9 cellular contexts compared by ENCODE assay signal in the genomic region with DNA sequence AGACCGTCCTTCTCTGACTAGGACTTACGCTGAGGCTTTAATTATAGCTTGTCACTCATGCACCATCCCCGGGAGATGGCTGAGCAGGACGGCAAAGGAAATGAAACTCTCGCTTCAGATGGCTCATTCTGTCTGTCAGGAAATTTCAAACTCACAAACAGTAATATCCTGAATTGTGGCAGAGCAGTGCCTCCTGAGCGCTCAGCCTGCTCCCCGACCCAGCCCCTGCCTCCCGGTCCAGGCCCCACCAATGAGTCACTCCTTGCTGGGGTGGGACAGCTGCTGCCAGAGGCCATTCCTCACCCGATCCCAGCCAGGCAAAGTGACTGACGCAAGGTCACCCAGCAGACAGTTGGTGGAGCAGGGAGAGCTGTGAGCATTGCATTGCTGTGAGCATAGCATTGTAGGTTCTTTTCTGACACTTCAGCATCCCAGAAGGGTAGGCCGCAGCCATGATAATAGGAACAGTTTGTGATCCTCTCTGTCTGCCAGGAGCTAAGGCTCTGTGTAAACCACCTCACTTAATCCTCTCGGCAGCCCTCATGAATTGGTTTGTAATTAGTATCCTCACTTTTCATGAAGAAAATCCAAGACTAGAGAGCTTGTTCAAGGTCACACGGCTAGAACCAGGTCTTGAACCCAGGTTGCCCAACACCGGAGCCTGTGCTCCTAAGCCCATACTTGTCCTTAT. TPM values are rescaled to one million over a fixed set of nuclear protein-coding genes. Genes with fewer than 3 reads are reported as not detected.
DNase-seq lines count a peak whose midpoint lies in the region; ATAC-seq and TF ChIP-seq lines count a peak whose summit lies in the region.
"Had no signal": no experiment of that assay in that cellular context is flagged by ENCODE, and none has a peak within 500 bp of the region (broad histone marks: within the 10 kb centered on the region; RNA-seq: fewer than 3 reads in every experiment).

No MANE protein-coding gene starts in this region.

- intact Hi-C loops in Right ventricle myocardium inferior (cut with DNase I) (no loop called here), stomach (cut with DNase I; ENCODE audit: low total_unique reads) (no loop called here)

- DNase-seq in GM23338 (ENCODE audit: low spot score) = no peak
- peak; percentile 62 for DNase-seq in NCI-H69 (lab: John Stamatoyannopoulos, UW)
- peak; percentile 83 for DNase-seq in myocyte (ENCODE audit: low read depth)
- DNase-seq in Right ventricle myocardium inferior (ENCODE audit: missing footprints) = no peak
- no peak for DNase-seq in activated effector memory CD4-positive, alpha-beta T cell treated with Interleukin-2 at 50 U/mL for 16 hours
- no peak for DNase-seq in activated T-cell treated with anti-CD3 and anti-CD28 coated beads, Interleukin-2, amount 50 U/mL, for 24 hours
- DNase-seq in stomach = no peak
- DNase-seq: uterus had no signal

- TF ChIP-seq CTCF in GM23338 (conservative IDR thresholded peaks at IDR 0.05; ENCODE audit: low read depth in 2 of 2) = no peak
- no peak for TF ChIP-seq CTCF in stomach (IDR thresholded peaks at IDR 0.05)

- no peaks in the 10 kb centered on the region for H3F3A ChIP-seq in GM23338 (replicated peaks; ENCODE audit: low read depth)

- no peaks in the 10 kb centered on the region; the same call in 2 of the 3 replicates for H3K4me1 Mint-ChIP-seq in GM23338
- no peaks in the 10 kb centered on the region for H3K4me1 Mint-ChIP-seq in activated T-cell treated with anti-CD3 and anti-CD28 coated beads, Interleukin-2, amount 50 U/mL, for 24 hours (ENCODE audit: low read depth)

- no peaks in the 10 kb centered on the region for H3K9me3 ChIP-seq in stomach
- H3K9me3 ChIP-seq: uterus had no signal

- no peak for TF ChIP-seq EP300 in stomach (IDR thresholded peaks at IDR 0.05)

- no peaks in the 10 kb centered on the region for H3K79me2 ChIP-seq in GM23338 (replicated peaks; ENCODE audit: insufficient read depth)

- 0 out of 2 replicates have a peak, but pooled peaks cover 2% of the 10 kb centered on the region for H3K9me2 ChIP-seq in GM23338 (ENCODE audit: insufficient read depth)

- H3K9me3 Mint-ChIP-seq in GM23338 = no peaks in the 10 kb centered on the region
- H3K9me3 Mint-ChIP-seq in activated T-cell treated with anti-CD3 and anti-CD28 coated beads, Interleukin-2, amount 50 U/mL, for 24 hours = no peaks in the 10 kb centered on the region

- peaks cover 23% of the 10 kb centered on the region for H3K27me3 Mint-ChIP-seq in GM23338 (ENCODE audit: insufficient read depth, low read depth, poor library complexity)
- H3K27me3 Mint-ChIP-seq in activated T-cell treated with anti-CD3 and anti-CD28 coated beads, Interleukin-2, amount 50 U/mL, for 24 hours = no peaks in the 10 kb centered on the region

- H3K36me3 ChIP-seq in GM23338 (ENCODE audit: insufficient read depth) (no peaks in the 10 kb centered on the region), stomach (no peaks in the 10 kb centered on the region)
- H3K36me3 ChIP-seq: uterus had no signal

- H3K27ac ChIP-seq in GM23338 (ENCODE audit: low read depth) = no peak overlapping the region
- H3K27ac ChIP-seq in stomach = no peak overlapping the region
- H3K27ac ChIP-seq: uterus had no signal

- no peaks in the 10 kb centered on the region for H4K20me1 ChIP-seq in GM23338 (replicated peaks; ENCODE audit: insufficient read depth)

- ATAC-seq in GM18502 (IDR thresholded peaks at IDR 0.05; ENCODE audit: poor library complexity, unreplicated experiment) (peak; percentile 84), GM23338 (peak; percentile 42; the same call in 2 of the 3 replicates), Right ventricle myocardium inferior (no peak)

- H2AFZ ChIP-seq in GM23338 = no peak overlapping the region

- no peak overlapping the region for H3K4me2 ChIP-seq in GM23338

- WGBS in stomach, 5 donors = 68 to 77% (median 75%) methylated on average over 12 to 14 of the region's 14 CpGs

- no peaks in the 10 kb centered on the region for H3K36me3 Mint-ChIP-seq in GM23338 (ENCODE audit: low read depth)
- no peaks in the 10 kb centered on the region for H3K36me3 Mint-ChIP-seq in activated T-cell treated with anti-CD3 and anti-CD28 coated beads, Interleukin-2, amount 50 U/mL, for 24 hours (ENCODE audit: low read depth)

- H3K27me3 ChIP-seq in GM23338 (ENCODE audit: insufficient read depth) (no peaks in the 10 kb centered on the region), stomach (peaks cover 0 to 8% (median 0%) of the 10 kb centered on the region in 3 donors)
- H3K27me3 ChIP-seq: uterus had no signal

- H3K4me3 ChIP-seq in GM23338 = no peak overlapping the region
- no peak overlapping the region for H3K4me3 ChIP-seq in stomach
- H3K4me3 ChIP-seq: uterus had no signal

- H3K4me3 Mint-ChIP-seq in GM23338 = no peak overlapping the region
- no peak overlapping the region for H3K4me3 Mint-ChIP-seq in activated T-cell treated with anti-CD3 and anti-CD28 coated beads, Interleukin-2, amount 50 U/mL, for 24 hours

- H3K4me1 ChIP-seq in GM23338 (ENCODE audit: insufficient read depth) (no peaks in the 10 kb centered on the region), stomach (no peaks in the 10 kb centered on the region)
- H3K4me1 ChIP-seq: uterus had no signal

- TF ChIP-seq POLR2A in stomach (IDR thresholded peaks at IDR 0.05) = no peak

- no peak overlapping the region for H3K27ac Mint-ChIP-seq in GM23338
- no peak overlapping the region for H3K27ac Mint-ChIP-seq in activated T-cell treated with anti-CD3 and anti-CD28 coated beads, Interleukin-2, amount 50 U/mL, for 24 hours

TF ChIP-seq in GM23338, 12 proteins besides CTCF, POLR2A, EP300 and RAD21:
- TF ChIP-seq JUNB (IDR thresholded peaks at IDR 0.05; ENCODE audit: unreplicated experiment) (no peak), EZH2phosphoT487 (IDR thresholded peaks at IDR 0.05; ENCODE audit: unreplicated experiment) (no peak), STAT1 (IDR thresholded peaks at IDR 0.05; ENCODE audit: unreplicated experiment) (no peak), ZNF331 (CRISPR knock-in tag; IDR thresholded peaks at IDR 0.05; ENCODE audit: low read depth) (no peak)
TF ChIP-seq in GM23338: peak in this region for 0.

RNA-seq across cellular contexts. Expression of gene CCDC182, which starts 20.9 kb away (rescaled TPM):
- not detected in 2 replicates for total RNA-seq in GM23338 (2014; rRNA removed; shearing (Covaris generic))
- not detected in 2 replicates for polyA plus RNA-seq in GM23338 (2016; fragmentation: Nextera tagmentation; extraction: Ambion mirVana)
- not detected in 2 replicates for total RNA-seq in myocyte
- not detected for polyA plus RNA-seq in myocyte (2012)
- not detected for total RNA-seq in Right ventricle myocardium inferior
- not detected for total RNA-seq in stomach
- not detected for polyA plus RNA-seq in stomach
- total RNA-seq: uterus had no signal

Comparison
In these comparisons a context has a peak if more than half of its experiments do, and no peak if none do; other contexts are left out.
1. DNase-seq: peak in NCI-H69 (single experiment) and myocyte (single experiment); none in GM23338 (single experiment), Right ventricle myocardium inferior (single experiment), activated effector memory CD4-positive, alpha-beta T cell treated with Interleukin-2 at 50 U/mL for 16 hours (single experiment), activated T-cell treated with anti-CD3 and anti-CD28 coated beads, Interleukin-2, amount 50 U/mL, for 24 hours (single experiment) and stomach (single experiment).